Comparison of ENCODE assay signal across 1 cellular context in the genomic region with DNA sequence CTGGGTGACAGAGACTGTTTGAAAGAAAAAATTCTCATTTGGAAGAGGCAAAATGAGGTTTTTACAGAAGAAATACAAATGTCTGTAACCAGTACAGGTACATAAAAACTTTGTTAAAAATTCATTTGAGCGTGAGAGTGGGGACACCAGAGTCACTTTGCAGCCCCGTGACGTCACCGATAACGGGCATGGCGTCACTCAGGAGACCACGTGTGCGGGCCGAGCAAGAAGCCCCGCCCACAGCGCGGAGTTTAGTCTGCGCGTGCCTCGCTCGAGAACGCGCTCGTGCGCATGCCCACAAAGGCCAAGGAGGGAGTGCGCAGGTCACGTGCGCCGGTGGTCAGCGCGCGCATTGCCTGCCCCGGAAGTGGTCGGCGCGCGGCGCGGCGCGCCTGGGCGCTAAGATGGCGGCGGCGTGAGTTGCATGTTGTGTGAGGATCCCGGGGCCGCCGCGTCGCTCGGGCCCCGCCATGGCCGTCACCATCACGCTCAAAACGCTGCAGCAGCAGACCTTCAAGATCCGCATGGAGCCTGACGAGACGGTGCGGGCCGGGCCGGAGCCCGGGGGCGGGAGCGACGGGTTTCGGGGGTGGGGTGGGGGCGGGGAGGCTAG.
A peak's percentile ranks its signal among the peaks of the same experiment; 100 is the strongest.
TF ChIP-seq lines count a peak whose summit lies in the region.

A gene (plus strand): TSS at position 384 of the 613 bp plus-strand sequence. CDS start 87 bp downstream, at position 471.

TF ChIP-seq in HepG2, 621 proteins besides CTCF, POLR2A, EP300 and RAD21 (continued from another document and continues in another):
- TF ChIP-seq, protein P1, sequence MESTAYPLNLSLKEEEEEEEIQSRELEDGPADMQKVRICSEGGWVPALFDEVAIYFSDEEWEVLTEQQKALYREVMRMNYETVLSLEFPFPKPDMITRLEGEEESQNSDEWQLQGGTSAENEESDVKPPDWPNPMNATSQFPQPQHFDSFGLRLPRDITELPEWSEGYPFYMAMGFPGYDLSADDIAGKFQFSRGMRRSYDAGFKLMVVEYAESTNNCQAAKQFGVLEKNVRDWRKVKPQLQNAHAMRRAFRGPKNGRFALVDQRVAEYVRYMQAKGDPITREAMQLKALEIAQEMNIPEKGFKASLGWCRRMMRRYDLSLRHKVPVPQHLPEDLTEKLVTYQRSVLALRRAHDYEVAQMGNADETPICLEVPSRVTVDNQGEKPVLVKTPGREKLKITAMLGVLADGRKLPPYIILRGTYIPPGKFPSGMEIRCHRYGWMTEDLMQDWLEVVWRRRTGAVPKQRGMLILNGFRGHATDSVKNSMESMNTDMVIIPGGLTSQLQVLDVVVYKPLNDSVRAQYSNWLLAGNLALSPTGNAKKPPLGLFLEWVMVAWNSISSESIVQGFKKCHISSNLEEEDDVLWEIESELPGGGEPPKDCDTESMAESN (CRISPR knock-in tag; conservative IDR thresholded peaks at IDR 0.05), result peak; percentile 95
- TF ChIP-seq ZNF564 (CRISPR knock-in tag; IDR thresholded peaks at IDR 0.05) (peak; percentile 65; the same call in 1 of the 2 replicates), KLF6 (CRISPR knock-in tag; IDR thresholded peaks at IDR 0.05) (peak; percentile 82), RAD51 (IDR thresholded peaks at IDR 0.05; ENCODE audit: borderline replicate concordance) (peak; percentile 94), ZNF263 (CRISPR knock-in tag; IDR thresholded peaks at IDR 0.05) (peak; percentile 58), KLF12 (CRISPR knock-in tag; IDR thresholded peaks at IDR 0.05; ENCODE audit: borderline replicate concordance) (peak; percentile 80), KMT2B (CRISPR knock-in tag; IDR thresholded peaks at IDR 0.05) (peak; percentile 68; the same call in 1 of the 2 replicates), SPEN (CRISPR knock-in tag; IDR thresholded peaks at IDR 0.05; ENCODE audit: low read depth) (peak; percentile 83), ZNF232 (CRISPR knock-in tag; IDR thresholded peaks at IDR 0.05; ENCODE audit: borderline replicate concordance) (peak; percentile 76), ZNF138 (CRISPR knock-in tag; IDR thresholded peaks at IDR 0.05; ENCODE audit: low read depth) (no peak), RNF2 (conservative IDR thresholded peaks at IDR 0.05; ENCODE audit: low read depth) (0 out of 2 replicates have a peak, but pooled peaks have one; percentile 22), FOXJ3 (CRISPR knock-in tag; IDR thresholded peaks at IDR 0.05; ENCODE audit: borderline replicate concordance) (no peak), ZBTB21 (CRISPR knock-in tag; IDR thresholded peaks at IDR 0.05) (peak; percentile 100), ZNF350 (CRISPR knock-in tag; IDR thresholded peaks at IDR 0.05; ENCODE audit: borderline replicate concordance, low read depth) (peak; percentile 74; the same call in 1 of the 2 replicates), ZNF644 (CRISPR knock-in tag; IDR thresholded peaks at IDR 0.05; ENCODE audit: low read depth) (no peak), ZNF709 (CRISPR knock-in tag; IDR thresholded peaks at IDR 0.05) (0 out of 2 replicates have a peak, but pooled peaks have one; percentile 50), ZNF296 (CRISPR knock-in tag; conservative IDR thresholded peaks at IDR 0.05) (no peak; the same call in 1 of the 2 replicates), RXRA (CRISPR knock-in tag; IDR thresholded peaks at IDR 0.05) (peak; percentile 75), PITX1 (CRISPR knock-in tag; IDR thresholded peaks at IDR 0.05) (peak; percentile 14; the same call in 1 of the 2 replicates), HNF4A (CRISPR knock-in tag; IDR thresholded peaks at IDR 0.05) (peak; percentile 51; the same call in 1 of the 2 replicates), CBX2 (IDR thresholded peaks at IDR 0.05; ENCODE audit: low read depth, low read length) (no peak), CBX2 (CRISPR knock-in tag; IDR thresholded peaks at IDR 0.05; ENCODE audit: low read depth) (no peak), ZNF747 (CRISPR knock-in tag; IDR thresholded peaks at IDR 0.05; ENCODE audit: borderline replicate concordance) (peak; percentile 87), JDP2 (CRISPR knock-in tag; IDR thresholded peaks at IDR 0.05; ENCODE audit: borderline replicate concordance) (no peak; the same call in 1 of the 2 replicates), ZIK1 (CRISPR knock-in tag; IDR thresholded peaks at IDR 0.05; ENCODE audit: borderline replicate concordance, low read depth) (peak; percentile 9; the same call in 1 of the 2 replicates), ZMYM3 (CRISPR knock-in tag; IDR thresholded peaks at IDR 0.05) (no peak), BORCS8-MEF2B (CRISPR knock-in tag; IDR thresholded peaks at IDR 0.05) (no peak), SKI (IDR thresholded peaks at IDR 0.05; ENCODE audit: partially characterized antibody) (peak; percentile 42), ZNF224 (CRISPR knock-in tag; IDR thresholded peaks at IDR 0.05) (no peak), IRX3 (CRISPR knock-in tag; IDR thresholded peaks at IDR 0.05; ENCODE audit: borderline replicate concordance, low read depth) (no peak), ZNF766 (CRISPR knock-in tag; IDR thresholded peaks at IDR 0.05; ENCODE audit: borderline replicate concordance) (peak; percentile 58; the same call in 1 of the 2 replicates), ZBTB38 (CRISPR knock-in tag; IDR thresholded peaks at IDR 0.05) (peak; percentile 84; the same call in 1 of the 2 replicates), ZNF234 (CRISPR knock-in tag; conservative IDR thresholded peaks at IDR 0.05) (no peak), RBM39 (IDR thresholded peaks at IDR 0.05; ENCODE audit: low read depth, low read length, poor library complexity, severe bottlenecking) (peak; percentile 68), CAMTA2 (CRISPR knock-in tag; IDR thresholded peaks at IDR 0.05; ENCODE audit: borderline replicate concordance) (no peak), ZKSCAN5 (CRISPR knock-in tag; IDR thresholded peaks at IDR 0.05) (no peak), ZSCAN31 (CRISPR knock-in tag; IDR thresholded peaks at IDR 0.05; ENCODE audit: low read depth) (peak; percentile 78; the same call in 1 of the 2 replicates), ERF (CRISPR knock-in tag; IDR thresholded peaks at IDR 0.05) (peak; percentile 85; the same call in 1 of the 2 replicates)
- TF ChIP-seq, protein P2, sequence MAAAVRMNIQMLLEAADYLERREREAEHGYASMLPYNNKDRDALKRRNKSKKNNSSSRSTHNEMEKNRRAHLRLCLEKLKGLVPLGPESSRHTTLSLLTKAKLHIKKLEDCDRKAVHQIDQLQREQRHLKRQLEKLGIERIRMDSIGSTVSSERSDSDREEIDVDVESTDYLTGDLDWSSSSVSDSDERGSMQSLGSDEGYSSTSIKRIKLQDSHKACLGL (CRISPR knock-in tag; IDR thresholded peaks at IDR 0.05), result peak; percentile 80
- TF ChIP-seq, protein P3, sequence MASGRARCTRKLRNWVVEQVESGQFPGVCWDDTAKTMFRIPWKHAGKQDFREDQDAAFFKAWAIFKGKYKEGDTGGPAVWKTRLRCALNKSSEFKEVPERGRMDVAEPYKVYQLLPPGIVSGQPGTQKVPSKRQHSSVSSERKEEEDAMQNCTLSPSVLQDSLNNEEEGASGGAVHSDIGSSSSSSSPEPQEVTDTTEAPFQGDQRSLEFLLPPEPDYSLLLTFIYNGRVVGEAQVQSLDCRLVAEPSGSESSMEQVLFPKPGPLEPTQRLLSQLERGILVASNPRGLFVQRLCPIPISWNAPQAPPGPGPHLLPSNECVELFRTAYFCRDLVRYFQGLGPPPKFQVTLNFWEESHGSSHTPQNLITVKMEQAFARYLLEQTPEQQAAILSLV (CRISPR knock-in tag; IDR thresholded peaks at IDR 0.05; ENCODE audit: borderline replicate concordance), result peak; percentile 86; the same call in 1 of the 2 replicates
- TF ChIP-seq, protein P4, sequence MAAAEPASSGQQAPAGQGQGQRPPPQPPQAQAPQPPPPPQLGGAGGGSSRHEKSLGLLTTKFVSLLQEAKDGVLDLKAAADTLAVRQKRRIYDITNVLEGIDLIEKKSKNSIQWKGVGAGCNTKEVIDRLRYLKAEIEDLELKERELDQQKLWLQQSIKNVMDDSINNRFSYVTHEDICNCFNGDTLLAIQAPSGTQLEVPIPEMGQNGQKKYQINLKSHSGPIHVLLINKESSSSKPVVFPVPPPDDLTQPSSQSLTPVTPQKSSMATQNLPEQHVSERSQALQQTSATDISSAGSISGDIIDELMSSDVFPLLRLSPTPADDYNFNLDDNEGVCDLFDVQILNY (CRISPR knock-in tag; conservative IDR thresholded peaks at IDR 0.05), result peak; percentile 84; the same call in 1 of the 2 replicates
- TF ChIP-seq, protein P5, sequence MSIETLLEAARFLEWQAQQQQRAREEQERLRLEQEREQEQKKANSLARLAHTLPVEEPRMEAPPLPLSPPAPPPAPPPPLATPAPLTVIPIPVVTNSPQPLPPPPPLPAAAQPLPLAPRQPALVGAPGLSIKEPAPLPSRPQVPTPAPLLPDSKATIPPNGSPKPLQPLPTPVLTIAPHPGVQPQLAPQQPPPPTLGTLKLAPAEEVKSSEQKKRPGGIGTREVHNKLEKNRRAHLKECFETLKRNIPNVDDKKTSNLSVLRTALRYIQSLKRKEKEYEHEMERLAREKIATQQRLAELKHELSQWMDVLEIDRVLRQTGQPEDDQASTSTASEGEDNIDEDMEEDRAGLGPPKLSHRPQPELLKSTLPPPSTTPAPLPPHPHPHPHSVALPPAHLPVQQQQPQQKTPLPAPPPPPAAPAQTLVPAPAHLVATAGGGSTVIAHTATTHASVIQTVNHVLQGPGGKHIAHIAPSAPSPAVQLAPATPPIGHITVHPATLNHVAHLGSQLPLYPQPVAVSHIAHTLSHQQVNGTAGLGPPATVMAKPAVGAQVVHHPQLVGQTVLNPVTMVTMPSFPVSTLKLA (IDR thresholded peaks at IDR 0.05), result peak; percentile 96
- TF ChIP-seq, protein P6, sequence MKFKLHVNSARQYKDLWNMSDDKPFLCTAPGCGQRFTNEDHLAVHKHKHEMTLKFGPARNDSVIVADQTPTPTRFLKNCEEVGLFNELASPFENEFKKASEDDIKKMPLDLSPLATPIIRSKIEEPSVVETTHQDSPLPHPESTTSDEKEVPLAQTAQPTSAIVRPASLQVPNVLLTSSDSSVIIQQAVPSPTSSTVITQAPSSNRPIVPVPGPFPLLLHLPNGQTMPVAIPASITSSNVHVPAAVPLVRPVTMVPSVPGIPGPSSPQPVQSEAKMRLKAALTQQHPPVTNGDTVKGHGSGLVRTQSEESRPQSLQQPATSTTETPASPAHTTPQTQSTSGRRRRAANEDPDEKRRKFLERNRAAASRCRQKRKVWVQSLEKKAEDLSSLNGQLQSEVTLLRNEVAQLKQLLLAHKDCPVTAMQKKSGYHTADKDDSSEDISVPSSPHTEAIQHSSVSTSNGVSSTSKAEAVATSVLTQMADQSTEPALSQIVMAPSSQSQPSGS (CRISPR knock-in tag; IDR thresholded peaks at IDR 0.05), result peak; percentile 97
- TF ChIP-seq, protein P7, sequence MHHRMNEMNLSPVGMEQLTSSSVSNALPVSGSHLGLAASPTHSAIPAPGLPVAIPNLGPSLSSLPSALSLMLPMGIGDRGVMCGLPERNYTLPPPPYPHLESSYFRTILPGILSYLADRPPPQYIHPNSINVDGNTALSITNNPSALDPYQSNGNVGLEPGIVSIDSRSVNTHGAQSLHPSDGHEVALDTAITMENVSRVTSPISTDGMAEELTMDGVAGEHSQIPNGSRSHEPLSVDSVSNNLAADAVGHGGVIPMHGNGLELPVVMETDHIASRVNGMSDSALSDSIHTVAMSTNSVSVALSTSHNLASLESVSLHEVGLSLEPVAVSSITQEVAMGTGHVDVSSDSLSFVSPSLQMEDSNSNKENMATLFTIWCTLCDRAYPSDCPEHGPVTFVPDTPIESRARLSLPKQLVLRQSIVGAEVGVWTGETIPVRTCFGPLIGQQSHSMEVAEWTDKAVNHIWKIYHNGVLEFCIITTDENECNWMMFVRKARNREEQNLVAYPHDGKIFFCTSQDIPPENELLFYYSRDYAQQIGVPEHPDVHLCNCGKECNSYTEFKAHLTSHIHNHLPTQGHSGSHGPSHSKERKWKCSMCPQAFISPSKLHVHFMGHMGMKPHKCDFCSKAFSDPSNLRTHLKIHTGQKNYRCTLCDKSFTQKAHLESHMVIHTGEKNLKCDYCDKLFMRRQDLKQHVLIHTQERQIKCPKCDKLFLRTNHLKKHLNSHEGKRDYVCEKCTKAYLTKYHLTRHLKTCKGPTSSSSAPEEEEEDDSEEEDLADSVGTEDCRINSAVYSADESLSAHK (CRISPR knock-in tag; IDR thresholded peaks at IDR 0.05; ENCODE audit: borderline replicate concordance), result no peak
- TF ChIP-seq, protein P8, sequence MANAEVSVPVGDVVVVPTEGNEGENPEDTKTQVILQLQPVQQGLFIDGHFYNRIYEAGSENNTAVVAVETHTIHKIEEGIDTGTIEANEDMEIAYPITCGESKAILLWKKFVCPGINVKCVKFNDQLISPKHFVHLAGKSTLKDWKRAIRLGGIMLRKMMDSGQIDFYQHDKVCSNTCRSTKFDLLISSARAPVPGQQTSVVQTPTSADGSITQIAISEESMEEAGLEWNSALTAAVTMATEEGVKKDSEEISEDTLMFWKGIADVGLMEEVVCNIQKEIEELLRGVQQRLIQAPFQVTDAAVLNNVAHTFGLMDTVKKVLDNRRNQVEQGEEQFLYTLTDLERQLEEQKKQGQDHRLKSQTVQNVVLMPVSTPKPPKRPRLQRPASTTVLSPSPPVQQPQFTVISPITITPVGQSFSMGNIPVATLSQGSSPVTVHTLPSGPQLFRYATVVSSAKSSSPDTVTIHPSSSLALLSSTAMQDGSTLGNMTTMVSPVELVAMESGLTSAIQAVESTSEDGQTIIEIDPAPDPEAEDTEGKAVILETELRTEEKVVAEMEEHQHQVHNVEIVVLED (CRISPR knock-in tag; IDR thresholded peaks at IDR 0.05; ENCODE audit: borderline replicate concordance), result peak; percentile 96
